In the genomic region with DNA sequence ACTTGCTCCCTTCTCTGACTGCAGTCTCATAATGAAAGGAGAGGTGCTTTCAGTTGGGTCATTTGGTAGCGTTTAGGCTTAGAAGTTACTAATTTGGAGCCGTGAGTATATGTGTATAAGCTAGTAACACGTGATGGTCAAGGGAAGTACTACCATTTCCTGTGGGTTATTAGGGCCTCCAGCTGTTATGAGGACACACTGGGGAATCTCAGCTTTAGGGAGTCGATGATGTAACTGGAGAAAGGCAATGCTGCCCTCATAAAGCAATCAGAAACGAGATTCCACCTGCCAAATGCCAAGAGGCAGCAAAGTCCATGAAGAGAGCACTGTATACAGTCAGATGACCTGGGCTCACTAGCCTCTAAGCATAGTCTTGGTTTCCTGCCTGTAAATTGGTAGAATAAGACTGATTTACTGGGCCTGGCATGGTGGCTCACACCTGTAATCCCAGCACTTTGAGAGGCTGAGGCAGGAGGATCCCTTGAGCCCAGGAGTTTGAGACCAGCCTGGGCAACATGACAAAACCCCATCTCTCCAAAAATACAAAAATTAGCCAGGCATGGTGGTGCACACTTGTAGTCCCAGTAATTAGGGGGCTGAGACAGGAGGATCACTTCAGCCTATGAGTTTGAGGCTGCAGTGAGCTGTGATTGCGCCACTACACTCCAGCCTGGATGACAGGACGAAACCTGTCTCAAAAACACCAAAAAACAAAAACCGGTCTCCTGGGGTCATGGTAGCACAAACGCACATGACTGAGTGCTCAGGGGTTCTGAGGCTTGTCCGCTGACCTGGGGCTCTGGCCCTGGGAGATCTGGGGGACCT, we compare ENCODE assay signal across 8 cellular contexts. TPM values are rescaled to one million over a fixed set of nuclear protein-coding genes. Genes with fewer than 3 reads are reported as not detected.
DNase-seq lines count a peak whose midpoint lies in the region; ATAC-seq and FAIRE-seq lines count a peak whose summit lies in the region.

No MANE protein-coding gene starts in this region.

- H3K9me3 Mint-ChIP-seq in stimulated activated naive CD8-positive, alpha-beta T cell treated with anti-CD3 and anti-CD28 coated beads, Interleukin-15, amount 100 ng/mL, for 72 hours = no peaks in the 10 kb centered on the region

- peaks cover 40% of the 10 kb centered on the region for H3K4me1 Mint-ChIP-seq in stimulated activated naive CD8-positive, alpha-beta T cell treated with anti-CD3 and anti-CD28 coated beads, Interleukin-15, amount 100 ng/mL, for 72 hours

- ATAC-seq in HG03159 (IDR thresholded peaks at IDR 0.05; ENCODE audit: unreplicated experiment) = peak; percentile 65
- peak; percentile 21 for ATAC-seq in stimulated activated naive CD8-positive, alpha-beta T cell treated with anti-CD3 and anti-CD28 coated beads, Interleukin-15, amount 100 ng/mL, for 72 hours

- peak overlapping the region; percentile 33 to 56 for H3K27ac Mint-ChIP-seq in stimulated activated naive CD8-positive, alpha-beta T cell treated with anti-CD3 and anti-CD28 coated beads, Interleukin-15, amount 100 ng/mL, for 72 hours

- H3K27me3 Mint-ChIP-seq in stimulated activated naive CD8-positive, alpha-beta T cell treated with anti-CD3 and anti-CD28 coated beads, Interleukin-15, amount 100 ng/mL, for 72 hours = no peaks in the 10 kb centered on the region

- DNase-seq in DMS 273 treated with DMSO at 0.1 percent for 48 hours (lab: John Stamatoyannopoulos, UW) = peak; percentile 29
- DNase-seq in GM19239 (ENCODE audit: insufficient read length, low spot score) = peak; percentile 43
- peak; percentile 16 for DNase-seq in SK-N-DZ (ENCODE audit: low spot score)
- DNase-seq in fibroblast of peridontal ligament (ENCODE audit: extremely low read depth) = peak; percentile 72
- DNase-seq in stimulated activated naive CD8-positive, alpha-beta T cell treated with anti-CD3 and anti-CD28 coated beads, Interleukin-15, amount 100 ng/mL, for 72 hours = no peak
- DNase-seq in activated CD4-positive, alpha-beta T cell treated with anti-CD3 and anti-CD28 coated beads for 4 hours = no peak
- DNase-seq in hypothalamus (lab: John Stamatoyannopoulos, UW) = no peak

- H3K4me3 Mint-ChIP-seq in stimulated activated naive CD8-positive, alpha-beta T cell treated with anti-CD3 and anti-CD28 coated beads, Interleukin-15, amount 100 ng/mL, for 72 hours = no peak overlapping the region

- FAIRE-seq in GM19239 (lab: Jason Lieb, UNC) = peak; percentile 63

RNA-seq across cellular contexts. Expression of a gene that starts 53.0 kb away (rescaled TPM):
- 102 and 189 TPM in 2 replicates for polyA plus RNA-seq in SK-N-DZ (2014; cell fraction: cytosol; rRNA removed)
- polyA plus RNA-seq in SK-N-DZ (2014; cell fraction: nucleus; rRNA removed) = 158 and 172 TPM in 2 replicates

RNA-seq across cellular contexts. Expression of a gene that starts 53.3 kb away (rescaled TPM):
- 112 and 169 TPM in 2 replicates for polyA plus RNA-seq in SK-N-DZ (2014; cell fraction: cytosol; rRNA removed)
- 342 and 354 TPM in 2 replicates for polyA plus RNA-seq in SK-N-DZ (2014; cell fraction: nucleus; rRNA removed)

Comparison
In these comparisons a context has a peak if more than half of its experiments do, and no peak if none do; other contexts are left out.
1. DNase-seq: peak in DMS 273 treated with DMSO at 0.1 percent for 48 hours (single experiment), GM19239 (single experiment), SK-N-DZ (single experiment) and fibroblast of peridontal ligament (single experiment); none in stimulated activated naive CD8-positive, alpha-beta T cell treated with anti-CD3 and anti-CD28 coated beads, Interleukin-15, amount 100 ng/mL, for 72 hours (0 of 2), activated CD4-positive, alpha-beta T cell treated with anti-CD3 and anti-CD28 coated beads for 4 hours (0 of 2) and hypothalamus (0 of 51).